9 cellular contexts compared by ENCODE assay signal in genomic region chr14:99188721-99189120, GRCh38.
DNase-seq lines count a peak whose midpoint lies in the region; ATAC-seq and TF ChIP-seq lines count a peak whose summit lies in the region.
"Had no signal": no experiment of that assay in that cellular context is flagged by ENCODE, and none has a peak within 500 bp of the region (broad histone marks: within the 10 kb centered on the region; RNA-seq: fewer than 3 reads in every experiment).

No MANE protein-coding gene starts in this region.

- no peak for TF ChIP-seq CTCF in GM10266 (IDR thresholded peaks at IDR 0.05; ENCODE audit: control insufficient read depth, insufficient read depth, low read depth, missing control alignments)

- DNase-seq in stimulated activated CD4-positive, alpha-beta T cell treated with anti-CD3 and anti-CD28 coated beads, Interleukin-15, amount 100 ng/mL, for 24 hours: peak; percentile 64
- no peak for DNase-seq in stimulated activated CD4-positive, alpha-beta T cell treated with anti-CD3 and anti-CD28 coated beads, Interleukin-4, amount 100 ng/mL, for 4 hours
- peak; percentile 43 for DNase-seq in activated CD8-positive, alpha-beta memory T cell treated with anti-CD3 and anti-CD28 coated beads, Interleukin-2, amount 50 U/mL, for 4 hours
- DNase-seq in effector memory CD8-positive, alpha-beta T cell: peak; percentile 38 to 50 (median 41)
- DNase-seq in GM10266 (ENCODE audit: extremely low spot score): no peak
- DNase-seq in OCI-M1 (lab: John Stamatoyannopoulos, UW): no peak
- DNase-seq in NCI-H510A treated with DMSO at 0.1 percent for 48 hours (lab: John Stamatoyannopoulos, UW): no peak
- DNase-seq: left ventricle myocardium inferior had no signal

- ATAC-seq in effector memory CD8-positive, alpha-beta T cell (replicated peaks): peak; percentile 43
- ATAC-seq in HG02571 (IDR thresholded peaks at IDR 0.05; ENCODE audit: unreplicated experiment): no peak

- peaks cover 71% of the 10 kb centered on the region for H3K36me3 Mint-ChIP-seq in effector memory CD8-positive, alpha-beta T cell (ENCODE audit: insufficient read depth)

- no peaks in the 10 kb centered on the region for H3K9me3 Mint-ChIP-seq in effector memory CD8-positive, alpha-beta T cell

- peaks cover 82 to 93% of the 10 kb centered on the region in 2 donors for H3K4me1 Mint-ChIP-seq in effector memory CD8-positive, alpha-beta T cell (ENCODE audit: low read depth in 2 of 2)

- no peaks in the 10 kb centered on the region for H3K27me3 Mint-ChIP-seq in effector memory CD8-positive, alpha-beta T cell

- H3K27ac Mint-ChIP-seq in effector memory CD8-positive, alpha-beta T cell: peak overlapping the region; percentile 92 to 99

- H3K4me3 Mint-ChIP-seq in effector memory CD8-positive, alpha-beta T cell: peak overlapping the region; percentile 81 to 89

Comparison
In these comparisons a context has a peak if more than half of its experiments do, and no peak if none do; other contexts are left out.
1. DNase-seq: peak in stimulated activated CD4-positive, alpha-beta T cell treated with anti-CD3 and anti-CD28 coated beads, Interleukin-15, amount 100 ng/mL, for 24 hours (single experiment), activated CD8-positive, alpha-beta memory T cell treated with anti-CD3 and anti-CD28 coated beads, Interleukin-2, amount 50 U/mL, for 4 hours (single experiment) and effector memory CD8-positive, alpha-beta T cell (3 of 3); none in stimulated activated CD4-positive, alpha-beta T cell treated with anti-CD3 and anti-CD28 coated beads, Interleukin-4, amount 100 ng/mL, for 4 hours (0 of 2), GM10266 (single experiment), OCI-M1 (single experiment) and NCI-H510A treated with DMSO at 0.1 percent for 48 hours (single experiment).